ENCODE assay signal across 2 cellular contexts in genomic region chr11:31779268-31779879, GRCh38.
TF ChIP-seq lines count a peak whose summit lies in the region.

No MANE protein-coding gene starts in this region.

TF ChIP-seq in WTC11, 78 proteins besides CTCF, POLR2A, EP300 and RAD21 (continued from another document):
- TF ChIP-seq ARID4B (CRISPR knock-in tag; IDR thresholded peaks at IDR 0.05; ENCODE audit: borderline replicate concordance) (no peak), ZMAT4 (CRISPR knock-in tag; IDR thresholded peaks at IDR 0.05) (no peak), ZNF281 (CRISPR knock-in tag; IDR thresholded peaks at IDR 0.05) (no peak), USF2 (CRISPR knock-in tag; IDR thresholded peaks at IDR 0.05) (no peak), E2F5 (CRISPR knock-in tag; IDR thresholded peaks at IDR 0.05) (no peak)

TF ChIP-seq in HepG2, 621 proteins besides CTCF, POLR2A, EP300 and RAD21 (continued from another document):
- TF ChIP-seq ZNF784 (CRISPR knock-in tag; IDR thresholded peaks at IDR 0.05; ENCODE audit: borderline replicate concordance) (no peak), CHD2 (IDR thresholded peaks at IDR 0.05; ENCODE audit: low read depth, low read length) (no peak), CBX2 (IDR thresholded peaks at IDR 0.05; ENCODE audit: low read depth, low read length) (no peak), CBX2 (CRISPR knock-in tag; IDR thresholded peaks at IDR 0.05; ENCODE audit: low read depth) (no peak), ZNF687 (CRISPR knock-in tag; IDR thresholded peaks at IDR 0.05) (no peak)
TF ChIP-seq in HepG2: peak in this region for 0.
